Comparison of ENCODE assay signal across 2 cellular contexts in the genomic region with DNA sequence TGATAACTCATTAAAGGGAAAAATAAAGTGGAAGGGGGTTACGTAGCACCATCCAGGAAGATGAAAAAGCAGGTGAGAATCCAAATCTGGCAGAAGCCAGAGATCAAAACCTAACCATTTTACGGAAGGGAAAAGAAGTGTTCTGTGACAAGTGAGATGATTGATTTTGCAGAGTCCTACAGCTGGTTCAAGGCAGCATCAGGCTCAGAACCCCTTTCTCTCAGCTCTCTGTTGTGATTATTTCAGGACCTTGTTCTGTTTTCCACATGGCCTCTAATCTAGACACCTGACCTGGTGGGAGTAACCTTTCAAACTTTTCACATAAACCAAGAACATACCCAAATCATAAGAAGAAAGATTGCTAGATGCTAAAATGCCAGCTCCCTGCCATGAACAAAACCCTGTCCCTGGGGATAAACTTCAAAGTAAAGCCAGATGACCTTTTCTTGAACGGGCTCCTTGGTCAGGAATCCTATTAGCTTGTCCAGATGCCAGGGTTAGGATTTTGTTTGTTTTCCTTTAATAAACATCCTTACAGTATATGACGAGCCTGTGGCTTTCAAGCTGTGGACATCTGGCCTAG.
TF ChIP-seq lines count a peak whose summit lies in the region.

No MANE protein-coding gene starts in this region.

TF ChIP-seq in SK-N-SH, 30 proteins besides CTCF, POLR2A, EP300 and RAD21 (continued from another document):
- no peak for TF ChIP-seq REST (IDR thresholded peaks at IDR 0.05; ENCODE audit: low read depth, low read length)
- no peak for TF ChIP-seq RCOR1 (IDR thresholded peaks at IDR 0.05; ENCODE audit: low read length)
- TF ChIP-seq IRF3 (IDR thresholded peaks at IDR 0.05; ENCODE audit: low read depth, low read length) = no peak
- TF ChIP-seq, protein P1, sequence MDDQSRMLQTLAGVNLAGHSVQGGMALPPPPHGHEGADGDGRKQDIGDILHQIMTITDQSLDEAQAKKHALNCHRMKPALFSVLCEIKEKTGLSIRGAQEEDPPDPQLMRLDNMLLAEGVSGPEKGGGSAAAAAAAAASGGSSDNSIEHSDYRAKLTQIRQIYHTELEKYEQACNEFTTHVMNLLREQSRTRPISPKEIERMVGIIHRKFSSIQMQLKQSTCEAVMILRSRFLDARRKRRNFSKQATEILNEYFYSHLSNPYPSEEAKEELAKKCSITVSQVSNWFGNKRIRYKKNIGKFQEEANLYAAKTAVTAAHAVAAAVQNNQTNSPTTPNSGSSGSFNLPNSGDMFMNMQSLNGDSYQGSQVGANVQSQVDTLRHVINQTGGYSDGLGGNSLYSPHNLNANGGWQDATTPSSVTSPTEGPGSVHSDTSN (IDR thresholded peaks at IDR 0.05) = no peak
- TF ChIP-seq GATA2 (CRISPR knock-in tag; IDR thresholded peaks at IDR 0.05) = no peak
- no peak for TF ChIP-seq CHD2 (IDR thresholded peaks at IDR 0.05; ENCODE audit: low read length, partially characterized antibody)
- TF ChIP-seq YY1 (IDR thresholded peaks at IDR 0.05; ENCODE audit: low read depth) = no peak

TF ChIP-seq in SK-N-SH treated with all-trans-retinoic acid at 6 μM for 48 hours, 23 proteins besides CTCF, POLR2A, EP300 and RAD21 (continued from another document):
- TF ChIP-seq ARNTL (CRISPR knock-in tag; IDR thresholded peaks at IDR 0.05; ENCODE audit: borderline replicate concordance, low read depth) (no peak), CREB5 (CRISPR knock-in tag; IDR thresholded peaks at IDR 0.05; ENCODE audit: low read depth) (no peak), RARB (CRISPR knock-in tag; IDR thresholded peaks at IDR 0.05) (no peak), ZNF70 (CRISPR knock-in tag; IDR thresholded peaks at IDR 0.05) (no peak), ESRRG (CRISPR knock-in tag; IDR thresholded peaks at IDR 0.05) (no peak), ZFP3 (CRISPR knock-in tag; IDR thresholded peaks at IDR 0.05) (no peak)
- TF ChIP-seq, protein P2, sequence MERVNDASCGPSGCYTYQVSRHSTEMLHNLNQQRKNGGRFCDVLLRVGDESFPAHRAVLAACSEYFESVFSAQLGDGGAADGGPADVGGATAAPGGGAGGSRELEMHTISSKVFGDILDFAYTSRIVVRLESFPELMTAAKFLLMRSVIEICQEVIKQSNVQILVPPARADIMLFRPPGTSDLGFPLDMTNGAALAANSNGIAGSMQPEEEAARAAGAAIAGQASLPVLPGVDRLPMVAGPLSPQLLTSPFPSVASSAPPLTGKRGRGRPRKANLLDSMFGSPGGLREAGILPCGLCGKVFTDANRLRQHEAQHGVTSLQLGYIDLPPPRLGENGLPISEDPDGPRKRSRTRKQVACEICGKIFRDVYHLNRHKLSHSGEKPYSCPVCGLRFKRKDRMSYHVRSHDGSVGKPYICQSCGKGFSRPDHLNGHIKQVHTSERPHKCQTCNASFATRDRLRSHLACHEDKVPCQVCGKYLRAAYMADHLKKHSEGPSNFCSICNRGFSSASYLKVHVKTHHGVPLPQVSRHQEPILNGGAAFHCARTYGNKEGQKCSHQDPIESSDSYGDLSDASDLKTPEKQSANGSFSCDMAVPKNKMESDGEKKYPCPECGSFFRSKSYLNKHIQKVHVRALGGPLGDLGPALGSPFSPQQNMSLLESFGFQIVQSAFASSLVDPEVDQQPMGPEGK (CRISPR knock-in tag; IDR thresholded peaks at IDR 0.05; ENCODE audit: borderline replicate concordance) = no peak
- TF ChIP-seq, protein P3, sequence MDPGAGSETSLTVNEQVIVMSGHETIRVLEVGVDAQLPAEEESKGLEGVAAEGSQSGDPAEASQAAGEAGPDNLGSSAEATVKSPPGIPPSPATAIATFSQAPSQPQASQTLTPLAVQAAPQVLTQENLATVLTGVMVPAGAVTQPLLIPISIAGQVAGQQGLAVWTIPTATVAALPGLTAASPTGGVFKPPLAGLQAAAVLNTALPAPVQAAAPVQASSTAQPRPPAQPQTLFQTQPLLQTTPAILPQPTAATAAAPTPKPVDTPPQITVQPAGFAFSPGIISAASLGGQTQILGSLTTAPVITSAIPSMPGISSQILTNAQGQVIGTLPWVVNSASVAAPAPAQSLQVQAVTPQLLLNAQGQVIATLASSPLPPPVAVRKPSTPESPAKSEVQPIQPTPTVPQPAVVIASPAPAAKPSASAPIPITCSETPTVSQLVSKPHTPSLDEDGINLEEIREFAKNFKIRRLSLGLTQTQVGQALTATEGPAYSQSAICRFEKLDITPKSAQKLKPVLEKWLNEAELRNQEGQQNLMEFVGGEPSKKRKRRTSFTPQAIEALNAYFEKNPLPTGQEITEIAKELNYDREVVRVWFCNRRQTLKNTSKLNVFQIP (CRISPR knock-in tag; IDR thresholded peaks at IDR 0.05; ENCODE audit: borderline replicate concordance, low read depth) = no peak
